15 cellular contexts compared by ENCODE assay signal in the genomic region with DNA sequence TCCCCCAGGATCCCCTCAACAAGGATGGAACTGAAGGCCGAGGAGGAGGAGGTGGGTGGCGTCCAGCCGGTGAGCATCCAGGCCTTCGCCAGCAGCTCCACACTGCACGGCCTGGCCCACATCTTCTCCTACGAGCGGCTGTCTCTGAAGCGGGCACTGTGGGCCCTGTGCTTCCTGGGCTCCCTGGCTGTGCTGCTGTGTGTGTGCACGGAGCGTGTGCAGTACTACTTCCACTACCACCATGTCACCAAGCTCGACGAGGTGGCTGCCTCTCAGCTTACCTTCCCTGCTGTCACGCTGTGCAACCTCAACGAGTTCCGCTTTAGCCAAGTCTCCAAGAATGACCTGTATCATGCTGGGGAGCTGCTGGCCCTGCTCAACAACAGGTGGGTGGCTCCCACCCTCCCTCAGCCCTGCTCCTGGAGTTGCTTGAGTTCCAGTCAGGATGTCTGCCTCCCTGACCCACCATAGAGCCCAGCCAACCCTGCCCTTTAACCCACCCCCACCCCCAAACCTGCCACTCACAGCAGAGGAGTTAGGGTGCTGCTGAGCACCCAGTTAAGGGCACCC. TPM values are rescaled to one million over a fixed set of nuclear protein-coding genes. Genes with fewer than 3 reads are reported as not detected.
DNase-seq lines count a peak whose midpoint lies in the region; FAIRE-seq and TF ChIP-seq lines count a peak whose summit lies in the region.
"Had no signal": no experiment of that assay in that cellular context is flagged by ENCODE, and none has a peak within 500 bp of the region (broad histone marks: within the 10 kb centered on the region; RNA-seq: fewer than 3 reads in every experiment).

No MANE protein-coding gene starts in this region.

- H3K27me3 Mint-ChIP-seq in brain, result peaks cover 6% of the 10 kb centered on the region
- peaks cover 60% of the 10 kb centered on the region for H3K27me3 Mint-ChIP-seq in progenitor cell of endocrine pancreas

- peak; percentile 42 for DNase-seq in activated CD4-positive, alpha-beta T cell treated with anti-CD3 and anti-CD28 coated beads for 48 hours
- no peak for DNase-seq in activated CD4-positive, alpha-beta T cell treated with anti-CD3 and anti-CD28 coated beads for 1 hour
- no peak for DNase-seq in progenitor cell of endocrine pancreas (ENCODE audit: low spot score, unreplicated experiment)
- DNase-seq in SHP77 (lab: John Stamatoyannopoulos, UW), result no peak
- DNase-seq in NCI-H748 (lab: John Stamatoyannopoulos, UW; ENCODE audit: unreplicated experiment), result no peak
- DNase-seq in D721Med (ENCODE audit: insufficient read length, low spot score), result no peak
- DNase-seq: GF-D8, small intestine, upper lobe of right lung had no signal

- TF ChIP-seq CTCF in brain (conservative IDR thresholded peaks at IDR 0.05), result no peak
- no peak for TF ChIP-seq CTCF in progenitor cell of endocrine pancreas (IDR thresholded peaks at IDR 0.05; ENCODE audit: unreplicated experiment)
- no peak for TF ChIP-seq CTCF in D721Med (IDR thresholded peaks at IDR 0.05; ENCODE audit: insufficient read depth, missing control alignments)

- H3K27ac Mint-ChIP-seq in brain, result peak overlapping the region in 4 of 5 experiments; percentile 28 to 81 (median 68)
- no peak overlapping the region for H3K27ac Mint-ChIP-seq in progenitor cell of endocrine pancreas
- H3K27ac Mint-ChIP-seq: dendritic cell treated with granulocyte-macrophage colony-stimulating factor and Interleukin-4, amounts not matched to agents 40 ng/mL and 50 ng/mL, for 4 days had no signal

- H3K36me3 ChIP-seq in KOPT-K1 (ENCODE audit: insufficient read depth, low read length), result peaks cover 5% of the 10 kb centered on the region; the same call in 1 of the 2 replicates
- H3K36me3 ChIP-seq: upper lobe of right lung had no signal

- FAIRE-seq in D721Med (lab: Jason Lieb, UNC), result no peak
- FAIRE-seq: islet of Langerhans, RCC 7860, small intestine had no signal

- H3K9me3 ChIP-seq in KOPT-K1 (ENCODE audit: insufficient read depth, low read length, poor library complexity, severe bottlenecking), result no peaks in the 10 kb centered on the region
- H3K9me3 ChIP-seq: upper lobe of right lung had no signal

- H3K9me3 Mint-ChIP-seq in brain (no peaks in the 10 kb centered on the region), progenitor cell of endocrine pancreas (ENCODE audit: low read depth) (no peaks in the 10 kb centered on the region)
- H3K9me3 Mint-ChIP-seq: dendritic cell treated with granulocyte-macrophage colony-stimulating factor and Interleukin-4, amounts not matched to agents 40 ng/mL and 50 ng/mL, for 4 days had no signal

- H3K27ac ChIP-seq in KOPT-K1 (ENCODE audit: low read depth, low read length, poor library complexity, severe bottlenecking), result peak overlapping the region; percentile 66
- H3K27ac ChIP-seq: upper lobe of right lung had no signal

- H3K4me3 Mint-ChIP-seq in brain (peak overlapping the region; percentile 77 to 82 (median 79)), progenitor cell of endocrine pancreas (ENCODE audit: low read depth) (peak overlapping the region; percentile 60)

- H3K4me1 Mint-ChIP-seq in brain, result peaks cover 67% of the 10 kb centered on the region
- peaks cover 7% of the 10 kb centered on the region for H3K4me1 Mint-ChIP-seq in progenitor cell of endocrine pancreas (ENCODE audit: low read depth)

- H3K36me3 Mint-ChIP-seq in brain, result peaks cover 21% of the 10 kb centered on the region
- no peaks in the 10 kb centered on the region for H3K36me3 Mint-ChIP-seq in progenitor cell of endocrine pancreas (ENCODE audit: insufficient read depth)

RNA-seq across cellular contexts. Expression of a gene that starts 1.4 kb away (rescaled TPM):
- 13.8 TPM for polyA plus RNA-seq in brain (ENCODE audit: insufficient read depth, low read depth, low replicate concordance)
- 5.2 and 5.7 TPM in 2 replicates for total RNA-seq in progenitor cell of endocrine pancreas

RNA-seq across cellular contexts. Expression of a gene that starts 26.3 kb away (rescaled TPM):
- 85.1 TPM for polyA plus RNA-seq in brain (ENCODE audit: insufficient read depth, low read depth, low replicate concordance)
- 160 and 167 TPM in 2 replicates for total RNA-seq in progenitor cell of endocrine pancreas

RNA-seq across cellular contexts. Expression of a gene that starts 33.5 kb away (rescaled TPM):
- polyA plus RNA-seq in brain (ENCODE audit: insufficient read depth, low read depth, low replicate concordance), result 74.4 TPM
- 40.0 and 42.1 TPM in 2 replicates for total RNA-seq in progenitor cell of endocrine pancreas

RNA-seq across cellular contexts. Expression of a gene that starts 45.0 kb away (rescaled TPM):
- 18.3 TPM for polyA plus RNA-seq in brain (ENCODE audit: insufficient read depth, low read depth, low replicate concordance)
- 2.0 and 2.1 TPM in 2 replicates for total RNA-seq in progenitor cell of endocrine pancreas
- total RNA-seq: fibroblast of villous mesenchyme had no signal

RNA-seq across cellular contexts. Expression of a gene that starts 53.2 kb away (rescaled TPM):
- 59.5 TPM for polyA plus RNA-seq in brain (ENCODE audit: insufficient read depth, low read depth, low replicate concordance)
- 25.1 and 30.1 TPM in 2 replicates for total RNA-seq in progenitor cell of endocrine pancreas
